In genomic region chr4:2742081-2742822, GRCh38 we compare ENCODE assay signal across 26 cellular contexts. TPM values are rescaled to one million over a fixed set of nuclear protein-coding genes. Genes with fewer than 3 reads are reported as not detected.
DNase-seq lines count a peak whose midpoint lies in the region; ATAC-seq, FAIRE-seq and TF ChIP-seq lines count a peak whose summit lies in the region.
"Had no signal": no experiment of that assay in that cellular context is flagged by ENCODE, and none has a peak within 500 bp of the region (broad histone marks: within the 10 kb centered on the region; RNA-seq: fewer than 3 reads in every experiment).

No MANE protein-coding gene starts in this region.

- intact Hi-C loops in CD8-positive, alpha-beta T cell (cut with DNase I, micrococcal nuclease) = no loop called here

- H3K9ac ChIP-seq in astrocyte (ENCODE audit: low read length) = peak overlapping the region; percentile 29

- no peak for DNase-seq in AG04450 (ENCODE audit: low read depth, low spot score)
- DNase-seq in CD8-positive, alpha-beta T cell = no peak
- DNase-seq in astrocyte (ENCODE audit: low read depth) = no peak
- no peak for DNase-seq in naive B cell
- no peak for DNase-seq in caudate nucleus (lab: John Stamatoyannopoulos, UW)
- DNase-seq in NCI-H146 treated with DMSO at 0.1 percent for 48 hours (lab: John Stamatoyannopoulos, UW; ENCODE audit: unreplicated experiment) = no peak
- no peak for DNase-seq in LoVo (ENCODE audit: low spot score)
- DNase-seq in NCI-H1092 (lab: John Stamatoyannopoulos, UW) = no peak
- DNase-seq: activated CD8-positive, alpha-beta memory T cell treated with anti-CD3 and anti-CD28 coated beads for 24 hours; activated naive CD8-positive, alpha-beta T cell treated with anti-CD3 and anti-CD28 coated beads, Interleukin-2, amount 10 ng/mL, durations not matched to agents 7 days and 5 days; activated T-cell treated with anti-CD3 and anti-CD28 coated beads, Interleukin-2, amount 50 U/mL, for 72 hours; DND-41; foreskin keratinocyte; KBM-7; NCI-H187; PC-3; SJCRH30; stimulated activated CD4-positive, alpha-beta T cell treated with anti-CD3 and anti-CD28 coated beads, Interleukin-15, amount 100 ng/mL, for 24 hours; testis had no signal

- H3K27ac ChIP-seq in AG04450 (ENCODE audit: low read depth, low read length) (peak overlapping the region; percentile 31), astrocyte (ENCODE audit: low read depth, low read length) (peak overlapping the region; percentile 74), caudate nucleus (ENCODE audit: low read depth, low read length) (no peak overlapping the region)
- H3K27ac ChIP-seq in CD8-positive, alpha-beta T cell (ENCODE audit: low read depth, low read length) = no peak overlapping the region
- H3K27ac ChIP-seq: epithelial cell of prostate, foreskin keratinocyte, hepatocyte, right atrium auricular region, SJCRH30, testis had no signal

- H3K4me1 ChIP-seq in CD8-positive, alpha-beta T cell (ENCODE audit: insufficient read depth, low read length) = peaks cover 11% of the 10 kb centered on the region
- peaks cover 34% of the 10 kb centered on the region for H3K4me1 ChIP-seq in astrocyte (ENCODE audit: insufficient read depth, low read length)
- H3K4me1 ChIP-seq: SJCRH30, testis had no signal

- H3K9me3 Mint-ChIP-seq in CD8-positive, alpha-beta T cell = no peaks in the 10 kb centered on the region
- H3K9me3 Mint-ChIP-seq in astrocyte (ENCODE audit: unreplicated experiment) = no peaks in the 10 kb centered on the region
- H3K9me3 Mint-ChIP-seq in naive B cell = peaks cover 0 to 2% (median 0%) of the 10 kb centered on the region in 7 donors
- H3K9me3 Mint-ChIP-seq: activated naive CD8-positive, alpha-beta T cell treated with anti-CD3 and anti-CD28 coated beads, Interleukin-2, amount 10 ng/mL, durations not matched to agents 7 days and 5 days; T-helper 2 cell treated with Interferon-gamma antibody and Interleukin-4, amounts not matched to agents 5 μg/mL and 100 μg/mL, for 36 hours had no signal

- POLR2A ChIA-PET in AG04450 (lab: Yijun Ruan, JAX) = no interaction called here
- POLR2A ChIA-PET in CD8-positive, alpha-beta T cell (lab: Charles Lee) = no interaction called here

- no peaks in the 10 kb centered on the region for H3K27me3 ChIP-seq in AG04450 (ENCODE audit: control insufficient read depth, insufficient read depth, low read length)
- H3K27me3 ChIP-seq in CD8-positive, alpha-beta T cell (ENCODE audit: insufficient read depth, low read length) = no peaks in the 10 kb centered on the region
- no peaks in the 10 kb centered on the region for H3K27me3 ChIP-seq in astrocyte (ENCODE audit: insufficient read depth, low read length)
- H3K27me3 ChIP-seq: dorsolateral prefrontal cortex, foreskin keratinocyte, hepatocyte, right atrium auricular region, SJCRH30, testis had no signal

- ATAC-seq in CD8-positive, alpha-beta T cell = no peak
- no peak for ATAC-seq in naive B cell (ENCODE audit: low read depth in 2 of 2)
- ATAC-seq: activated T-cell treated with anti-CD3 and anti-CD28 coated beads, Interleukin-2, amount 50 U/mL, for 72 hours; foreskin keratinocyte; PC-3; WTC11 had no signal

- H3K36me3 ChIP-seq in CD8-positive, alpha-beta T cell (ENCODE audit: insufficient read depth, low read length) = peaks cover 44% of the 10 kb centered on the region
- peaks cover 14% of the 10 kb centered on the region for H3K36me3 ChIP-seq in astrocyte (ENCODE audit: insufficient read depth, low read length)

- H3K27ac Mint-ChIP-seq in CD8-positive, alpha-beta T cell = peak overlapping the region; percentile 4
- H3K27ac Mint-ChIP-seq in astrocyte (ENCODE audit: unreplicated experiment) = peak overlapping the region; percentile 85
- peak overlapping the region in 4 of 6 donors; percentile 38 to 94 (median 72) for H3K27ac Mint-ChIP-seq in naive B cell
- H3K27ac Mint-ChIP-seq: activated naive CD8-positive, alpha-beta T cell treated with anti-CD3 and anti-CD28 coated beads, Interleukin-2, amount 10 ng/mL, durations not matched to agents 7 days and 5 days; activated T-cell treated with anti-CD3 and anti-CD28 coated beads, Interleukin-2, amount 50 U/mL, for 72 hours; T-helper 2 cell treated with Interferon-gamma antibody and Interleukin-4, amounts not matched to agents 5 μg/mL and 100 μg/mL, for 36 hours; WTC11 had no signal

- TF ChIP-seq CTCF in AG04450 (IDR thresholded peaks at IDR 0.05; ENCODE audit: low read depth, low read length) = no peak
- no peak for TF ChIP-seq CTCF in CD8-positive, alpha-beta T cell (IDR thresholded peaks at IDR 0.05)
- TF ChIP-seq CTCF in astrocyte (IDR thresholded peaks at IDR 0.05; ENCODE audit: insufficient read depth, low read depth, low read length) = no peak

- CTCF ChIA-PET in AG04450 (lab: Charles Lee) = no interaction called here
- CTCF ChIA-PET in CD8-positive, alpha-beta T cell (lab: Charles Lee) = no interaction called here

- H3K4me3 Mint-ChIP-seq in CD8-positive, alpha-beta T cell = no peak overlapping the region
- H3K4me3 Mint-ChIP-seq in astrocyte (ENCODE audit: unreplicated experiment) (no peak overlapping the region), naive B cell (no peak overlapping the region)
- H3K4me3 Mint-ChIP-seq: activated naive CD8-positive, alpha-beta T cell treated with anti-CD3 and anti-CD28 coated beads, Interleukin-2, amount 10 ng/mL, durations not matched to agents 7 days and 5 days; activated T-cell treated with anti-CD3 and anti-CD28 coated beads, Interleukin-2, amount 50 U/mL, for 72 hours; T-helper 2 cell treated with Interferon-gamma antibody and Interleukin-4, amounts not matched to agents 5 μg/mL and 100 μg/mL, for 36 hours; WTC11 had no signal

- peaks cover 12% of the 10 kb centered on the region for H3K4me1 Mint-ChIP-seq in CD8-positive, alpha-beta T cell (ENCODE audit: low read depth)
- peaks cover 35% of the 10 kb centered on the region for H3K4me1 Mint-ChIP-seq in astrocyte (ENCODE audit: low read depth, unreplicated experiment)
- H3K4me1 Mint-ChIP-seq in naive B cell = peaks cover 20 to 36% (median 21%) of the 10 kb centered on the region in 3 donors
- H3K4me1 Mint-ChIP-seq: WTC11 had no signal

- no peaks in the 10 kb centered on the region for H3K9me3 ChIP-seq in AG04450 (ENCODE audit: control insufficient read depth, insufficient read depth, low read length)
- H3K9me3 ChIP-seq in CD8-positive, alpha-beta T cell (ENCODE audit: low read length) = no peaks in the 10 kb centered on the region
- H3K9me3 ChIP-seq in astrocyte (ENCODE audit: insufficient read depth, low read depth, low read length) = no peaks in the 10 kb centered on the region
- H3K9me3 ChIP-seq: right atrium auricular region, SJCRH30, testis had no signal

- no peaks in the 10 kb centered on the region for H3K79me2 ChIP-seq in astrocyte (ENCODE audit: insufficient read depth, low read length)
- H3K79me2 ChIP-seq: hepatocyte had no signal

- peak overlapping the region; percentile 54 for H3K4me2 ChIP-seq in astrocyte (ENCODE audit: low read length)
- H3K4me2 ChIP-seq: hepatocyte had no signal

- no peak for FAIRE-seq in astrocyte (lab: Jason Lieb, UNC)
- FAIRE-seq: H1 had no signal

- no peaks in the 10 kb centered on the region for H3K27me3 Mint-ChIP-seq in CD8-positive, alpha-beta T cell (ENCODE audit: low read depth)
- H3K27me3 Mint-ChIP-seq in astrocyte (ENCODE audit: low read depth, unreplicated experiment) = no peaks in the 10 kb centered on the region
- no peaks in the 10 kb centered on the region for H3K27me3 Mint-ChIP-seq in naive B cell
- H3K27me3 Mint-ChIP-seq: activated naive CD8-positive, alpha-beta T cell treated with anti-CD3 and anti-CD28 coated beads, Interleukin-2, amount 10 ng/mL, durations not matched to agents 7 days and 5 days had no signal

- H3K4me3 ChIP-seq in AG04450 (ENCODE audit: low read depth, low read length) (no peak overlapping the region), astrocyte (ENCODE audit: insufficient read depth, low read depth, low read length) (no peak overlapping the region)
- H3K4me3 ChIP-seq in CD8-positive, alpha-beta T cell (ENCODE audit: low read depth, low read length) = no peak overlapping the region
- H3K4me3 ChIP-seq: dorsolateral prefrontal cortex, hepatocyte, right atrium auricular region, SJCRH30, testis had no signal

- H4K20me1 ChIP-seq in astrocyte (ENCODE audit: insufficient read depth, low read length) = peaks cover 22% of the 10 kb centered on the region

- no peak overlapping the region for H2AFZ ChIP-seq in astrocyte (ENCODE audit: low read depth, low read length)
- H2AFZ ChIP-seq: hepatocyte had no signal

- H3K36me3 Mint-ChIP-seq in CD8-positive, alpha-beta T cell = peaks cover 56% of the 10 kb centered on the region
- H3K36me3 Mint-ChIP-seq in astrocyte (ENCODE audit: low read depth, unreplicated experiment) (peaks cover 32% of the 10 kb centered on the region), naive B cell (no peaks in the 10 kb centered on the region)

RNA-seq across cellular contexts. Expression of gene TNIP2, which starts 13.9 kb away (rescaled TPM):
- polyA plus RNA-seq in AG04450 (2011; rRNA removed) = 28.8 and 34.3 TPM in 2 replicates
- 11.8 and 18.6 TPM in 2 replicates for polyA minus RNA-seq in AG04450 (2011; rRNA and poly(A)+ RNA removed)
- total RNA-seq in CD8-positive, alpha-beta T cell = 10 to 100 TPM; 50.9 to 56.5 TPM
- total RNA-seq in astrocyte = 31.1 and 33.7 TPM in 2 replicates
- polyA plus RNA-seq in naive B cell (ENCODE audit: low read depth in 6 of 6) = 10 to 100 TPM; 25.4 to 36.2 (median 35.3) TPM

RNA-seq across cellular contexts. Expression of gene SH3BP2, which starts 50.6 kb away (rescaled TPM):
- polyA plus RNA-seq in AG04450 (2011; rRNA removed) = 14.8 and 17.2 TPM in 2 replicates
- 30.6 and 36.8 TPM in 2 replicates for polyA minus RNA-seq in AG04450 (2011; rRNA and poly(A)+ RNA removed)
- total RNA-seq in CD8-positive, alpha-beta T cell = 10 to 100 TPM; 22.4 to 24.8 TPM
- total RNA-seq in astrocyte = 33.7 and 35.0 TPM in 2 replicates
- 10 to 100 TPM; 14.3 to 91.1 (median 28.7) TPM for polyA plus RNA-seq in naive B cell (ENCODE audit: low read depth in 6 of 6)

Comparison
In these comparisons a context has a peak if more than half of its experiments do, and no peak if none do; other contexts are left out.
1. H3K27ac ChIP-seq: peak in AG04450 (single experiment) and astrocyte (single experiment); none in CD8-positive, alpha-beta T cell (single experiment) and caudate nucleus (single experiment).
2. H3K27ac Mint-ChIP-seq: peak in every context shown above with its lines; median percentile 85 in astrocyte; 72 in naive B cell; 4 in CD8-positive, alpha-beta T cell.